ENCODE assay signal across 14 cellular contexts in genomic region chr10:73953665-73954064, GRCh38. TPM values are rescaled to one million over a fixed set of nuclear protein-coding genes. Genes with fewer than 3 reads are reported as not detected.
DNase-seq lines count a peak whose midpoint lies in the region; ATAC-seq and TF ChIP-seq lines count a peak whose summit lies in the region.
"Had no signal": no experiment of that assay in that cellular context is flagged by ENCODE, and none has a peak within 500 bp of the region (broad histone marks: within the 10 kb centered on the region; RNA-seq: fewer than 3 reads in every experiment).

No MANE protein-coding gene starts in this region.

- no peaks in the 10 kb centered on the region for H3K36me3 ChIP-seq in DND-41 (ENCODE audit: insufficient read depth, low read length)
- no peaks in the 10 kb centered on the region for H3K36me3 ChIP-seq in mesenchymal stem cell (ENCODE audit: control insufficient read depth in 1 of 2, insufficient read depth in 2 of 2, low read depth in 1 of 2, low read length in 2 of 2)
- H3K36me3 ChIP-seq in tibial nerve = no peaks in the 10 kb centered on the region
- no peaks in the 10 kb centered on the region for H3K36me3 ChIP-seq in transverse colon
- H3K36me3 ChIP-seq: gastroesophageal sphincter had no signal

- no peak for TF ChIP-seq CTCF in DND-41 (IDR thresholded peaks at IDR 0.05; ENCODE audit: borderline replicate concordance, extremely low read depth, low read length, poor library complexity, severe bottlenecking)
- no peak for TF ChIP-seq CTCF in GM10266 (IDR thresholded peaks at IDR 0.05; ENCODE audit: control insufficient read depth, insufficient read depth, low read depth, missing control alignments)
- TF ChIP-seq CTCF in tibial nerve (IDR thresholded peaks at IDR 0.05) = no peak
- TF ChIP-seq CTCF in transverse colon (IDR thresholded peaks at IDR 0.05) = no peak

- no peak overlapping the region for H3K27ac ChIP-seq in DND-41 (ENCODE audit: low read length)
- H3K27ac ChIP-seq in mesenchymal stem cell (ENCODE audit: low read length, poor library complexity, severe bottlenecking) = no peak overlapping the region
- no peak overlapping the region for H3K27ac ChIP-seq in tibial nerve
- no peak overlapping the region for H3K27ac ChIP-seq in transverse colon
- H3K27ac ChIP-seq: gastroesophageal sphincter had no signal

- H3K9me3 ChIP-seq in DND-41 (ENCODE audit: insufficient read depth, low read length, severe bottlenecking) (no peaks in the 10 kb centered on the region), mesenchymal stem cell (ENCODE audit: control insufficient read depth, low read length) (no peaks in the 10 kb centered on the region), tibial nerve (no peaks in the 10 kb centered on the region), transverse colon (no peaks in the 10 kb centered on the region)
- H3K9me3 ChIP-seq: gastroesophageal sphincter had no signal

- H3K14ac ChIP-seq in mesenchymal stem cell (ENCODE audit: low read length in 2 of 2) = no peak overlapping the region

- in situ Hi-C loops in transverse colon (cut with MboI; ENCODE audit: low pct_ligation_motif_present in 1 of 4, low pct_unique_long_range_greater_than_20kb in 1 of 4, low sequenced_read_pairs in 3 of 4) = no loop called here

- H4K20me1 ChIP-seq in DND-41 (ENCODE audit: insufficient read depth, low read length) = no peaks in the 10 kb centered on the region; the same call in 1 of the 2 replicates

- H2AFZ ChIP-seq in DND-41 (ENCODE audit: low read depth, low read length) (no peak overlapping the region), mesenchymal stem cell (ENCODE audit: low read depth, low read length) (no peak overlapping the region)

- TF ChIP-seq POLR2A in tibial nerve (IDR thresholded peaks at IDR 0.05) (no peak), transverse colon (IDR thresholded peaks at IDR 0.05) (no peak)

- no peak overlapping the region for H3K9ac ChIP-seq in DND-41 (ENCODE audit: low read depth, low read length)
- no peak overlapping the region for H3K9ac ChIP-seq in mesenchymal stem cell (ENCODE audit: low read length)

- WGBS in mesenchymal stem cell = no CpG with 5 or more reads among the region's 1 CpG
- 91 to 92% methylated on average over 1 of the region's 1 CpG for whole genome bisulfite sequencing in tibial nerve, 2 donors
- WGBS in transverse colon (ENCODE audit: low coverage in 1 of 2), 2 donors = 67 to 80% methylated on average over 1 of the region's 1 CpG

- H4K91ac ChIP-seq in mesenchymal stem cell (ENCODE audit: low read length) = no peak overlapping the region

- H4K8ac ChIP-seq in mesenchymal stem cell (ENCODE audit: low read length) = no peak overlapping the region

- H2BK12ac ChIP-seq in mesenchymal stem cell (ENCODE audit: low read length in 2 of 2) = peak overlapping the region in 1 of 2 experiments; percentile 43

- H2AK5ac ChIP-seq in mesenchymal stem cell (ENCODE audit: low read length, severe bottlenecking) = no peak overlapping the region

- intact Hi-C loops in transverse colon (cut with DNase I; ENCODE audit: low total_unique reads) = no loop called here

- H3K4me2 ChIP-seq in DND-41 (ENCODE audit: insufficient read depth, low read length) = no peak overlapping the region
- H3K4me2 ChIP-seq in mesenchymal stem cell (ENCODE audit: low read length, poor library complexity, severe bottlenecking) = no peak overlapping the region

- no peak overlapping the region for H3K23ac ChIP-seq in mesenchymal stem cell (ENCODE audit: low read length in 2 of 2)

- H3K18ac ChIP-seq in mesenchymal stem cell (ENCODE audit: low read depth in 1 of 2, low read length in 2 of 2) = no peak overlapping the region

- H3K4me1 ChIP-seq in DND-41 (ENCODE audit: insufficient read depth, low read length) (peaks cover 12% of the 10 kb centered on the region), mesenchymal stem cell (ENCODE audit: control insufficient read depth, insufficient read depth, low read depth, low read length) (peaks cover 11% of the 10 kb centered on the region), tibial nerve (peaks cover 0 to 15% (median 9%) of the 10 kb centered on the region in 4 donors), transverse colon (peaks cover 4 to 25% (median 12%) of the 10 kb centered on the region in 4 donors)

- H3K4me3 ChIP-seq in DND-41 (ENCODE audit: low read depth in 1 of 2, low read length in 2 of 2) (no peak overlapping the region), mesenchymal stem cell (ENCODE audit: insufficient read depth in 1 of 2, low read depth in 1 of 2, low read length in 2 of 2) (no peak overlapping the region), tibial nerve (no peak overlapping the region), transverse colon (no peak overlapping the region)
- H3K4me3 ChIP-seq: gastroesophageal sphincter had no signal

- H2BK15ac ChIP-seq in mesenchymal stem cell (ENCODE audit: low read depth, poor library complexity, severe bottlenecking) = no peak overlapping the region

- H3K4ac ChIP-seq in mesenchymal stem cell (ENCODE audit: low read depth in 1 of 2, low read length in 2 of 2) = no peak overlapping the region

- TF ChIP-seq EP300 in tibial nerve (IDR thresholded peaks at IDR 0.05) (no peak), transverse colon (IDR thresholded peaks at IDR 0.05; ENCODE audit: low read depth) (no peak)

- H2BK120ac ChIP-seq in mesenchymal stem cell (ENCODE audit: low read depth, low read length) = no peak overlapping the region

- ATAC-seq in DND-41 (ENCODE audit: insufficient read depth, low read depth) = no peak
- ATAC-seq in GM21515 (IDR thresholded peaks at IDR 0.05; ENCODE audit: unreplicated experiment) = no peak
- ATAC-seq: gastroesophageal sphincter had no signal

- H2BK5ac ChIP-seq in mesenchymal stem cell (ENCODE audit: low read depth, low read length, poor library complexity, severe bottlenecking) = no peak overlapping the region

- H3K27me3 ChIP-seq in DND-41 (ENCODE audit: insufficient read depth, low read length, poor library complexity) (peaks cover 2% of the 10 kb centered on the region), mesenchymal stem cell (ENCODE audit: control insufficient read depth in 1 of 2, insufficient read depth in 1 of 2, low read length in 2 of 2) (no peaks in the 10 kb centered on the region), tibial nerve (no peaks in the 10 kb centered on the region), transverse colon (no peaks in the 10 kb centered on the region)
- H3K27me3 ChIP-seq: gastroesophageal sphincter had no signal

- no peaks in the 10 kb centered on the region for H3K79me1 ChIP-seq in mesenchymal stem cell (replicated peaks; ENCODE audit: low read length, poor library complexity, severe bottlenecking)

- peak; percentile 9 for DNase-seq in DND-41
- peak; percentile 63 for DNase-seq in LHCN-M2 (ENCODE audit: low read depth)
- peak; percentile 99 for DNase-seq in amniotic epithelial cell (ENCODE audit: low read depth)
- peak; percentile 97 for DNase-seq in mesenchymal stem cell
- no peak for DNase-seq in GM10266 (ENCODE audit: extremely low spot score)
- DNase-seq in tibial nerve (ENCODE audit: low spot score in 2 of 2) = no peak
- no peak for DNase-seq in transverse colon
- DNase-seq: activated CD8-positive, alpha-beta memory T cell treated with anti-CD3 and anti-CD28 coated beads, Interleukin-2, amount 50 U/mL, for 4 hours; NCI-H1048; RPMI8226; stimulated activated CD4-positive, alpha-beta T cell treated with anti-CD3 and anti-CD28 coated beads, Interleukin-2, amount 100 ng/mL, for 48 hours; stimulated activated naive CD4-positive, alpha-beta T cell had no signal

- H3K79me2 ChIP-seq in DND-41 (ENCODE audit: insufficient read depth, low read length) = no peaks in the 10 kb centered on the region

RNA-seq across cellular contexts. Expression of gene PLAU, which starts 42.7 kb away (rescaled TPM):
- total RNA-seq in LHCN-M2 (2014; rRNA removed) (614 and 683 TPM in 2 replicates), tibial nerve (1 to 10 TPM; 2.5 to 7.8 (median 3.5) TPM), transverse colon (1 to 10 TPM in 3 of 4 donors, under 1 TPM in 1; 0.75 to 8.0 (median 2.3) TPM)
- polyA plus RNA-seq in LHCN-M2 (2012) = 228 TPM
- 1,126 TPM for polyA plus RNA-seq in mesenchymal stem cell (2013, experiment 1 of 2)
- polyA plus RNA-seq in mesenchymal stem cell (2013, experiment 2 of 2) = 1,146 TPM

RNA-seq across cellular contexts. Expression of gene VCL, which starts 44.3 kb away (rescaled TPM):
- 147 and 163 TPM in 2 replicates for total RNA-seq in LHCN-M2 (2014; rRNA removed)
- 124 TPM for polyA plus RNA-seq in LHCN-M2 (2012)
- polyA plus RNA-seq in mesenchymal stem cell (2013, experiment 1 of 2) = 216 TPM
- 211 TPM for polyA plus RNA-seq in mesenchymal stem cell (2013, experiment 2 of 2)
- total RNA-seq in tibial nerve = 100 to 1,000 TPM in 2 of 4 donors, 10 to 100 TPM in 2; 99.2 to 120 (median 106) TPM
- total RNA-seq in transverse colon = 100 to 1,000 TPM in 3 of 4 donors, 10 to 100 TPM in 1; 96.1 to 133 (median 120) TPM

Comparison
In these comparisons a context has a peak if more than half of its experiments do, and no peak if none do; other contexts are left out.
1. DNase-seq: peak in DND-41 (single experiment), LHCN-M2 (single experiment), amniotic epithelial cell (single experiment) and mesenchymal stem cell (single experiment); none in GM10266 (single experiment), tibial nerve (0 of 2) and transverse colon (single experiment).
2. RNA of gene PLAU, which starts 42.7 kb away (total RNA-seq): 614 to 683 TPM in LHCN-M2; 2.5 to 7.8 TPM in tibial nerve and 0.75 to 8.0 TPM in transverse colon; every median in the first group is over 10 times any median in the second.